ENCODE assay signal across 35 cellular contexts in the genomic region with DNA sequence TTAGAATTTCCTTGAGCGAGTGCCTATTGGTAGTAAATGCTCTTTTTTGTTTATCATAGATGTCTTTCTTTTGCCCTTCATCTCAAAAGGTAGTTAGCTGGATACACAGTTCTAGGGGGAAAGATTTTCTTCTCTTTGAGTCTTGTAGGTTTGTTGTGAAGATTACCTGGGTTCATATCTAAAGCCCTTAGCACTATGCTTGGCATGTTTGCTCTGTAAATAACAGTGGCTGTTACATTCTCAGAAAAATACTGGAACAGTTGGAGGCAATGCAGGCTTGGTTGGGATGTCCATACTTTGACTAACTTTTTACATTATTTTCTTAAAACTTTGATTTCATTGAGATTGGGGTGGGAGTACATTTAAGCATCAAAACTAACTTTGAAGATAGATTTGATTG.
"Had no signal": no experiment of that assay in that cellular context is flagged by ENCODE, and none has a peak within 500 bp of the region (broad histone marks: within the 10 kb centered on the region; RNA-seq: fewer than 3 reads in every experiment).

No MANE protein-coding gene starts in this region.

- H3K9me3 Mint-ChIP-seq: activated B cell treated with CpG ODN at 0.5 μM for 24 hours; activated CD4-positive, alpha-beta memory T cell treated with anti-CD3 and anti-CD28 coated beads for 36 hours; activated CD4-positive, alpha-beta T cell treated with anti-CD3 and anti-CD28 coated beads, Interleukin-2, amount 10 ng/mL, durations not matched to agents 24 days and 14 days; activated CD8-positive, alpha-beta T cell treated with anti-CD3 and anti-CD28 coated beads for 36 hours; activated naive CD4-positive, alpha-beta T cell treated with anti-CD3 and anti-CD28 coated beads, Interleukin-2, amount 10 ng/mL, durations not matched to agents 7 days and 5 days; activated naive CD4-positive, alpha-beta T cell treated with anti-CD3 and anti-CD28 coated beads, Interleukin-2, amount 50 U/mL, for 24 hours; activated naive CD8-positive, alpha-beta T cell treated with anti-CD3 and anti-CD28 coated beads, Interleukin-2, amount 10 ng/mL, durations not matched to agents 7 days and 5 days; activated naive CD8-positive, alpha-beta T cell treated with anti-CD3 and anti-CD28 coated beads, Interleukin-2, amount 50 U/mL, for 24 hours; activated T-cell treated with anti-CD3 and anti-CD28 coated beads, Interleukin-2, amount 50 U/mL, for 4 hours; activated T-helper 2 cell treated with anti-CD3 and anti-CD28 coated beads, Interferon-gamma antibody, Interleukin-2, Interleukin-4, amounts not matched to agents 10 μg/mL and 5 μg/mL and 100 μg/mL, durations not matched to agents 14 hours and 24 hours and 36 hours; brain; central memory CD8-positive, alpha-beta T cell; T-helper 2 cell treated with Interferon-gamma antibody and Interleukin-4, amounts not matched to agents 5 μg/mL and 100 μg/mL, for 36 hours had no signal

- ATAC-seq: activated CD8-positive, alpha-beta T cell treated with anti-CD3 and anti-CD28 coated beads for 36 hours; activated naive CD8-positive, alpha-beta T cell treated with anti-CD3 and anti-CD28 coated beads, Interleukin-2, amount 50 U/mL, for 24 hours; activated T-cell treated with anti-CD3 and anti-CD28 coated beads, Interleukin-2, amount 50 U/mL, for 4 hours had no signal

- H3K27me3 Mint-ChIP-seq: activated B cell treated with CpG ODN at 0.5 μM for 24 hours; activated CD4-positive, alpha-beta T cell treated with anti-CD3 and anti-CD28 coated beads, Interleukin-2, amount 10 ng/mL, durations not matched to agents 24 days and 14 days; activated CD8-positive, alpha-beta T cell treated with anti-CD3 and anti-CD28 coated beads for 36 hours; activated naive CD4-positive, alpha-beta T cell treated with anti-CD3 and anti-CD28 coated beads, Interleukin-2, amount 10 ng/mL, durations not matched to agents 7 days and 5 days; activated naive CD4-positive, alpha-beta T cell treated with anti-CD3 and anti-CD28 coated beads, Interleukin-2, amount 50 U/mL, for 24 hours; activated naive CD8-positive, alpha-beta T cell; brain; central memory CD8-positive, alpha-beta T cell had no signal

- H3K4me3 ChIP-seq: ascending aorta, cardiac muscle cell had no signal

- H3K4me3 Mint-ChIP-seq: activated B cell treated with CpG ODN at 0.5 μM for 24 hours; activated CD4-positive, alpha-beta memory T cell treated with anti-CD3 and anti-CD28 coated beads for 36 hours; activated CD4-positive, alpha-beta T cell treated with anti-CD3 and anti-CD28 coated beads, Interleukin-2, amount 10 ng/mL, durations not matched to agents 24 days and 14 days; activated CD8-positive, alpha-beta T cell treated with anti-CD3 and anti-CD28 coated beads for 36 hours; activated naive CD4-positive, alpha-beta T cell treated with anti-CD3 and anti-CD28 coated beads, Interleukin-2, amount 10 ng/mL, durations not matched to agents 7 days and 5 days; activated naive CD4-positive, alpha-beta T cell treated with anti-CD3 and anti-CD28 coated beads, Interleukin-2, amount 50 U/mL, for 24 hours; activated naive CD8-positive, alpha-beta T cell; activated naive CD8-positive, alpha-beta T cell treated with anti-CD3 and anti-CD28 coated beads, Interleukin-2, amount 10 ng/mL, durations not matched to agents 7 days and 5 days; activated naive CD8-positive, alpha-beta T cell treated with anti-CD3 and anti-CD28 coated beads, Interleukin-2, amount 50 U/mL, for 24 hours; activated T-cell treated with anti-CD3 and anti-CD28 coated beads, Interleukin-2, amount 50 U/mL, for 4 hours; brain; central memory CD8-positive, alpha-beta T cell; T-helper 1 cell treated with Interleukin-12 subunit alpha and Interleukin-12 subunit beta and Interleukin-4 antibody, amounts not matched to agents 30 μg/mL and 1 μg/mL, for 36 hours; T-helper 2 cell treated with Interferon-gamma antibody and Interleukin-4, amounts not matched to agents 5 μg/mL and 100 μg/mL, for 36 hours had no signal

- H3K27ac Mint-ChIP-seq: activated B cell treated with CpG ODN at 0.5 μM for 24 hours; activated CD4-positive, alpha-beta memory T cell treated with anti-CD3 and anti-CD28 coated beads for 36 hours; activated CD4-positive, alpha-beta T cell treated with anti-CD3 and anti-CD28 coated beads, Interleukin-2, amount 10 ng/mL, durations not matched to agents 24 days and 14 days; activated CD8-positive, alpha-beta T cell treated with anti-CD3 and anti-CD28 coated beads for 36 hours; activated naive CD4-positive, alpha-beta T cell treated with anti-CD3 and anti-CD28 coated beads, Interleukin-2, amount 10 ng/mL, durations not matched to agents 7 days and 5 days; activated naive CD4-positive, alpha-beta T cell treated with anti-CD3 and anti-CD28 coated beads, Interleukin-2, amount 50 U/mL, for 24 hours; activated naive CD8-positive, alpha-beta T cell; activated naive CD8-positive, alpha-beta T cell treated with anti-CD3 and anti-CD28 coated beads, Interleukin-2, amount 10 ng/mL, durations not matched to agents 7 days and 5 days; activated naive CD8-positive, alpha-beta T cell treated with anti-CD3 and anti-CD28 coated beads, Interleukin-2, amount 50 U/mL, for 24 hours; activated T-helper 2 cell treated with anti-CD3 and anti-CD28 coated beads, Interferon-gamma antibody, Interleukin-2, Interleukin-4, amounts not matched to agents 10 μg/mL and 5 μg/mL and 100 μg/mL, durations not matched to agents 14 hours and 24 hours and 36 hours; brain; T-helper 1 cell treated with Interleukin-12 subunit alpha and Interleukin-12 subunit beta and Interleukin-4 antibody, amounts not matched to agents 30 μg/mL and 1 μg/mL, for 36 hours; T-helper 2 cell treated with Interferon-gamma antibody and Interleukin-4, amounts not matched to agents 5 μg/mL and 100 μg/mL, for 36 hours had no signal

- H3K27ac ChIP-seq: ascending aorta, cardiac muscle cell, WERI-Rb-1 had no signal

- H3K4me1 ChIP-seq: ascending aorta had no signal

- H3K27me3 ChIP-seq: ascending aorta, cardiac muscle cell had no signal

- H3K36me3 ChIP-seq: ascending aorta, cardiac muscle cell, WERI-Rb-1 had no signal

- DNase-seq: activated B cell treated with CpG ODN at 0.5 μM for 24 hours; activated CD4-positive, alpha-beta memory T cell treated with anti-CD3 and anti-CD28 coated beads for 36 hours; activated CD4-positive, alpha-beta T cell treated with anti-CD3 and anti-CD28 coated beads for 4 hours; activated CD4-positive, alpha-beta T cell treated with anti-CD3 and anti-CD28 coated beads, Interleukin-2, amount 10 ng/mL, durations not matched to agents 24 days and 14 days; activated CD4-positive, alpha-beta T cell treated with anti-CD3 and anti-CD28 coated beads, Interleukin-2, amount 50 U/mL, for 1 hour; activated CD4-positive, alpha-beta T cell treated with anti-CD3 and anti-CD28 coated beads, Interleukin-2, amount 50 U/mL, for 4 hours; activated CD4-positive, CD25-positive, alpha-beta regulatory T cell treated with anti-CD3 and anti-CD28 coated beads, Interleukin-2, amount 50 U/mL, for 72 hours; activated CD8-positive, alpha-beta memory T cell treated with anti-CD3 and anti-CD28 coated beads, Interleukin-2, amount 50 U/mL, for 4 hours; activated CD8-positive, alpha-beta T cell treated with anti-CD3 and anti-CD28 coated beads for 36 hours; activated effector memory CD4-positive, alpha-beta T cell treated with Interleukin-2 at 50 U/mL for 16 hours; activated gamma-delta T cell; activated naive CD4-positive, alpha-beta T cell treated with anti-CD3 and anti-CD28 coated beads, Interleukin-2, amount 10 ng/mL, durations not matched to agents 7 days and 5 days; activated naive CD4-positive, alpha-beta T cell treated with Interleukin-2 at 50 U/mL for 16 hours; activated naive CD8-positive, alpha-beta T cell treated with anti-CD3 and anti-CD28 coated beads, Interleukin-2, amount 10 ng/mL, durations not matched to agents 7 days and 5 days; activated naive CD8-positive, alpha-beta T cell treated with anti-CD3 and anti-CD28 coated beads, Interleukin-2, amount 50 U/mL, for 24 hours; activated T-cell treated with anti-CD3 and anti-CD28 coated beads for 4 hours; activated T-cell treated with anti-CD3 and anti-CD28 coated beads, Interleukin-2, amount 50 U/mL, for 1 hour; activated T-cell treated with anti-CD3 and anti-CD28 coated beads, Interleukin-2, amount 50 U/mL, for 4 hours; amygdala; anterior cingulate cortex; caudate nucleus; cerebellar nuclear complex; T-helper 1 cell; T-helper 2 cell; T-helper 9 cell; WERI-Rb-1 had no signal

- H3K4me1 Mint-ChIP-seq: activated CD4-positive, alpha-beta T cell treated with anti-CD3 and anti-CD28 coated beads, Interleukin-2, amount 10 ng/mL, durations not matched to agents 24 days and 14 days; activated naive CD4-positive, alpha-beta T cell treated with anti-CD3 and anti-CD28 coated beads, Interleukin-2, amount 10 ng/mL, durations not matched to agents 7 days and 5 days; activated naive CD4-positive, alpha-beta T cell treated with anti-CD3 and anti-CD28 coated beads, Interleukin-2, amount 50 U/mL, for 24 hours had no signal

- H3K36me3 Mint-ChIP-seq: activated CD4-positive, alpha-beta memory T cell treated with anti-CD3 and anti-CD28 coated beads for 36 hours; activated naive CD4-positive, alpha-beta T cell treated with anti-CD3 and anti-CD28 coated beads, Interleukin-2, amount 10 ng/mL, durations not matched to agents 7 days and 5 days; activated naive CD4-positive, alpha-beta T cell treated with anti-CD3 and anti-CD28 coated beads, Interleukin-2, amount 50 U/mL, for 24 hours; activated naive CD8-positive, alpha-beta T cell; activated naive CD8-positive, alpha-beta T cell treated with anti-CD3 and anti-CD28 coated beads, Interleukin-2, amount 10 ng/mL, durations not matched to agents 7 days and 5 days; brain had no signal
